9 cellular contexts compared by ENCODE assay signal in the genomic region with DNA sequence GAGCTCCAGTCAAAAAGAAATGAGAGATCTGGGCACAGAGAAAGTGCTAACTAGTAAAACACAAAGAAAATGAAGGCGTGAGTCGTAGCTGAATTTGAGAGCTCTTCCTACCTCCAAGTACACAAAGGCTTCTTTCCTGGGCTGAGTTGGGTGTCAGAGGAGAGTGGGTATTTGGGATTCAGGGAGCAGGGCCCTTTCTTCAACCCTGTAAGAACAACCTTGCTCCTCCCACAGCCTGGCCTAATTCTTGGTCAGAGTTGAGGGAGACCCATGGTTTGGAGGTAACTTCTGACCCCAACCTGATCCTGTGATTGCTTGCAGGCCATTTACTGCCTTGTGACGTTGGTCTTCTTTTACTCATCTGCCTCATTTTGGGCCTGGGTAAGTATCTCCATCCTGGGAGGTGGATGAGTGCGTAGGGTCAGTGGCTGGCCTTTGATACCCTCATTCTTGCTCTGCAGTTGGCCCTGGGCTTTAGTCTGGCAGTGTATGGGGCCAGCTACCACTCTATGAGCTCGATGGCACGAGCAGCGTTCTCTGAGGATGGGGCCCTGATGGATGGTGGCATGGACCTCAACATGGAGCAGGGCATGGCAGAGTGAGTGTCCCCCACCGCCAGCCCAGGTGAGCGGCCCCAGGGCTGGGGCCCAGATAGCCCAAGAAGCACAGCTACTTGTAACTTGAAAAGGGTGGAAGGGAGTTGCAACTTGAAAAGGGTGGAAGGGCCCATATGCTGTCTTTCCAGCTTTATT. TPM values are rescaled to one million over a fixed set of nuclear protein-coding genes. Genes with fewer than 3 reads are reported as not detected.
DNase-seq lines count a peak whose midpoint lies in the region; ATAC-seq, FAIRE-seq and TF ChIP-seq lines count a peak whose summit lies in the region.
"Had no signal": no experiment of that assay in that cellular context is flagged by ENCODE, and none has a peak within 500 bp of the region (broad histone marks: within the 10 kb centered on the region; RNA-seq: fewer than 3 reads in every experiment).

No MANE protein-coding gene starts in this region.

- H3K9me3 Mint-ChIP-seq in CD14-positive monocyte (peaks cover 0 to 3% (median 0%) of the 10 kb centered on the region in 7 donors), nephron progenitor cell (no peaks in the 10 kb centered on the region)

- H3K36me3 Mint-ChIP-seq in CD14-positive monocyte (peaks cover 39 to 48% of the 10 kb centered on the region in 2 donors), nephron progenitor cell (ENCODE audit: low read depth) (peaks cover 23% of the 10 kb centered on the region)

- ATAC-seq in GM21390 (IDR thresholded peaks at IDR 0.05; ENCODE audit: unreplicated experiment): no peak

- no peak overlapping the region for H2AFZ ChIP-seq in Karpas-422 (ENCODE audit: low read length)

- peak overlapping the region; percentile 97 for H3K4me3 ChIP-seq in Karpas-422 (ENCODE audit: low read length)
- H3K4me3 ChIP-seq in dorsolateral prefrontal cortex: peak overlapping the region in 56 of 59 donors; percentile 61 to 100 (median 97)

- peaks cover 15% of the 10 kb centered on the region; the same call in 1 of the 2 replicates for H3K36me3 ChIP-seq in Karpas-422 (ENCODE audit: insufficient read depth, low read length)

- peaks cover 29% of the 10 kb centered on the region for H3K79me2 ChIP-seq in Karpas-422 (ENCODE audit: low read length)

- H3K27me3 Mint-ChIP-seq in CD14-positive monocyte (ENCODE audit: low read depth in 3 of 3) (peaks cover 0 to 1% (median 0%) of the 10 kb centered on the region in 3 donors), nephron progenitor cell (ENCODE audit: low read depth, poor library complexity) (peaks cover 14% of the 10 kb centered on the region)

- H3K27ac ChIP-seq in Karpas-422 (ENCODE audit: low read length) (no peak overlapping the region), dorsolateral prefrontal cortex (no peak overlapping the region)

- H3K27ac Mint-ChIP-seq in CD14-positive monocyte: peak overlapping the region in 6 of 7 donors; percentile 90 to 99 (median 96)
- H3K27ac Mint-ChIP-seq in nephron progenitor cell: peak overlapping the region; percentile 14

- intact Hi-C loops in CD14-positive monocyte (cut with micrococcal nuclease) (loop anchor here (5.0 kb wide), 1 partner anchor 36 kb away; a partner anchor contains a TSS), dorsolateral prefrontal cortex (cut with DNase I) (loop anchor here in 1 of 2 donors (5.0 kb wide), 1 partner anchor 434 kb away; a partner anchor contains a TSS)

- no peak for TF ChIP-seq POLR2A in H54 (IDR thresholded peaks at IDR 0.05; ENCODE audit: low read depth, low read length)

- H3K4me1 ChIP-seq in Karpas-422 (ENCODE audit: low read length): peaks cover 30% of the 10 kb centered on the region

- TF ChIP-seq CTCF in CD14-positive monocyte (IDR thresholded peaks at IDR 0.05) (no peak), dorsolateral prefrontal cortex (IDR thresholded peaks at IDR 0.05 in 54 of 56, conservative IDR thresholded peaks at IDR 0.05 in 2 of 56; ENCODE audit: low read depth in 1 of 56, partially characterized antibody in 56 of 56) (no peak), nephron progenitor cell (IDR thresholded peaks at IDR 0.05) (no peak)

- no peaks in the 10 kb centered on the region for H3K9me2 ChIP-seq in Karpas-422 (replicated peaks; ENCODE audit: insufficient read depth, low read length)

- H3K4me2 ChIP-seq in Karpas-422 (ENCODE audit: low read depth, low read length, poor library complexity, severe bottlenecking): peak overlapping the region; percentile 91

- FAIRE-seq in H54 (lab: Jason Lieb, UNC): no peak

- H3K4me1 Mint-ChIP-seq in CD14-positive monocyte (peaks cover 26% of the 10 kb centered on the region), nephron progenitor cell (peaks cover 28% of the 10 kb centered on the region)

- peaks cover 10% of the 10 kb centered on the region; the same call in 1 of the 2 replicates for H4K20me1 ChIP-seq in Karpas-422 (ENCODE audit: insufficient read depth, low read depth, low read length)

- H3K4me3 Mint-ChIP-seq in CD14-positive monocyte: peak overlapping the region in 1 of 2 donors; percentile 96
- H3K4me3 Mint-ChIP-seq in nephron progenitor cell: peak overlapping the region; percentile 100

- H3K9ac ChIP-seq in Karpas-422 (ENCODE audit: low read length): peak overlapping the region; percentile 91

- no peak for DNase-seq in CD14-positive monocyte (ENCODE audit: low spot score)
- no peak for DNase-seq in Karpas-422
- no peak for DNase-seq in dorsolateral prefrontal cortex
- no peak for DNase-seq in nephron progenitor cell
- DNase-seq in cerebellar nuclear complex (lab: John Stamatoyannopoulos, UW): no peak
- DNase-seq in H54 (ENCODE audit: insufficient read length, low spot score): no peak
- no peak for DNase-seq in GM03348 (ENCODE audit: low spot score)
- DNase-seq: T1000 had no signal

- H3K27me3 ChIP-seq in Karpas-422 (ENCODE audit: low read length) (no peaks in the 10 kb centered on the region), dorsolateral prefrontal cortex (no peaks in the 10 kb centered on the region)

- no peaks in the 10 kb centered on the region for H3K9me3 ChIP-seq in Karpas-422 (ENCODE audit: low read length)

RNA-seq across cellular contexts. Expression of a gene that starts 1.3 kb away (rescaled TPM):
- polyA plus RNA-seq in CD14-positive monocyte: 100 to 1,000 TPM; 117 to 130 TPM
- total RNA-seq in Karpas-422 (2014; rRNA removed; shearing (Covaris generic); ENCODE audit: low replicate concordance): 19.5 and 38.9 TPM in 2 replicates
- total RNA-seq in dorsolateral prefrontal cortex: 10 to 100 TPM; 16.2 to 40.3 (median 28.1) TPM

RNA-seq across cellular contexts. Expression of a gene that starts 19.1 kb away (rescaled TPM):
- polyA plus RNA-seq in CD14-positive monocyte: 1 to 10 TPM; 5.1 to 5.5 TPM
- 29.1 and 33.1 TPM in 2 replicates for total RNA-seq in Karpas-422 (2014; rRNA removed; shearing (Covaris generic); ENCODE audit: low replicate concordance)
- total RNA-seq in dorsolateral prefrontal cortex: 10 to 100 TPM in 102 of 120 experiments, 1 to 10 TPM in 18; 5.4 to 26.6 (median 13.7) TPM

RNA-seq across cellular contexts. Expression of a gene that starts 20.6 kb away (rescaled TPM):
- polyA plus RNA-seq in CD14-positive monocyte: not detected
- 4.9 and 6.1 TPM in 2 replicates for total RNA-seq in Karpas-422 (2014; rRNA removed; shearing (Covaris generic); ENCODE audit: low replicate concordance)
- 10 to 100 TPM in 69 of 120 experiments, 1 to 10 TPM in 51; 3.0 to 25.8 (median 10.6) TPM for total RNA-seq in dorsolateral prefrontal cortex

RNA-seq across cellular contexts. Expression of a gene that starts 29.3 kb away (rescaled TPM):
- under 1 TPM in 1 of 2 donors, not detected in 1; 0.15 TPM for polyA plus RNA-seq in CD14-positive monocyte
- total RNA-seq in Karpas-422 (2014; rRNA removed; shearing (Covaris generic); ENCODE audit: low replicate concordance): 0.82 and 5.6 TPM in 2 replicates
- total RNA-seq in dorsolateral prefrontal cortex: 1 to 10 TPM in 96 of 120 experiments, under 1 TPM in 24; 0.41 to 2.9 (median 1.3) TPM

RNA-seq across cellular contexts. Expression of a gene that starts 36.3 kb away (rescaled TPM):
- polyA plus RNA-seq in CD14-positive monocyte: 10 to 100 TPM; 53.1 to 61.5 TPM
- 109 and 171 TPM in 2 replicates for total RNA-seq in Karpas-422 (2014; rRNA removed; shearing (Covaris generic); ENCODE audit: low replicate concordance)
- 10 to 100 TPM; 30.4 to 60.3 (median 41.7) TPM for total RNA-seq in dorsolateral prefrontal cortex
